In the genomic region with DNA sequence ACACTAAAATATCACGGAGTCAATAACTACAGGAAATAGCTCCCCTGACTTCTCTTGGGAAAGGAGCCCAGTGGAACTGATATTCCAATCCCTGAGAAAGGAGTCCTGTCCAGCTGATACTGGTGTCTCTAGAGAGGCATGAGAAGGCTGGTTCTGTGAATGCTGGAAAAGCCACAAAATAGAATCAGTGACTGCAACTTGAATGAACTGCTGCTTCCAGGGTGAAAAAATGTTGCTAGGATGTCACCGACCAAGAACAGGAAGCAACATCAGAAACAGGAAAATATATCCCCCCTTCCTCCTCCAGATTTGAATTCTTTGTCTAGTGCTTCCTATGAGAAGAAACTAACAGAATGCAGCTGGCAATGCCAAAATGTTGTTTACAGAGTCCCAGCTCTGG, we compare ENCODE assay signal across 27 cellular contexts.
"Had no signal": no experiment of that assay in that cellular context is flagged by ENCODE, and none has a peak within 500 bp of the region (broad histone marks: within the 10 kb centered on the region; RNA-seq: fewer than 3 reads in every experiment).

No MANE protein-coding gene starts in this region.

- H3K27me3 ChIP-seq: ovary, stomach, suprapubic skin, tibial nerve had no signal

- H3K9me3 ChIP-seq: mucosa of descending colon, ovary, psoas muscle, stomach, suprapubic skin, tibial nerve had no signal

- H3K4me1 ChIP-seq: psoas muscle, stomach, suprapubic skin, tibial nerve had no signal

- ATAC-seq: activated T-cell treated with anti-CD3 and anti-CD28 coated beads, Interleukin-2, amount 50 U/mL, for 72 hours; mucosa of descending colon; psoas muscle; sciatic nerve; stimulated activated memory B cell treated with anti-CD40 and anti-IgM and Interleukin-4, amounts not matched to agents 10 μg/mL and 1 μg/mL and 100 μg/mL, for 72 hours; T-helper 17 cell had no signal

- H3K4me2 ChIP-seq: smooth muscle cell had no signal

- H3K27ac ChIP-seq: coronary artery, ovary, psoas muscle, stomach, suprapubic skin, tibial nerve had no signal

- H3K4me3 ChIP-seq: coronary artery, mucosa of descending colon, ovary, psoas muscle, smooth muscle cell, stomach, suprapubic skin, tibial nerve had no signal

- H3K36me3 ChIP-seq: ovary, stomach, suprapubic skin, tibial nerve had no signal

- DNase-seq: activated CD4-positive, alpha-beta memory T cell treated with anti-CD3 and anti-CD28 coated beads, Interleukin-2, amount 10 ng/mL, durations not matched to agents 7 days and 5 days; activated CD4-positive, alpha-beta T cell treated with anti-CD3 and anti-CD28 coated beads for 48 hours; activated effector memory CD4-positive, alpha-beta T cell treated with anti-CD3 and anti-CD28 coated beads, Interleukin-2, amount 50 U/mL, for 16 hours; activated naive CD4-positive, alpha-beta T cell treated with anti-CD3 and anti-CD28 coated beads, Interleukin-2, amount 10 ng/mL, durations not matched to agents 7 days and 5 days; activated T-cell treated with anti-CD3 and anti-CD28 coated beads, Interleukin-2, amount 50 U/mL, for 72 hours; amygdala; cerebellar nuclear complex; erythroblast; foreskin melanocyte; glutamatergic neuron; hippocampal formation; kidney glomerular epithelial cell; mesendoderm; mucosa of descending colon; naive B cell; ovary; psoas muscle; stimulated activated CD4-positive, alpha-beta T cell treated with anti-CD3 and anti-CD28 coated beads, Interleukin-15, amount 100 ng/mL, for 24 hours; stomach; SW 1271; T-helper 17 cell had no signal
